In the genomic region with DNA sequence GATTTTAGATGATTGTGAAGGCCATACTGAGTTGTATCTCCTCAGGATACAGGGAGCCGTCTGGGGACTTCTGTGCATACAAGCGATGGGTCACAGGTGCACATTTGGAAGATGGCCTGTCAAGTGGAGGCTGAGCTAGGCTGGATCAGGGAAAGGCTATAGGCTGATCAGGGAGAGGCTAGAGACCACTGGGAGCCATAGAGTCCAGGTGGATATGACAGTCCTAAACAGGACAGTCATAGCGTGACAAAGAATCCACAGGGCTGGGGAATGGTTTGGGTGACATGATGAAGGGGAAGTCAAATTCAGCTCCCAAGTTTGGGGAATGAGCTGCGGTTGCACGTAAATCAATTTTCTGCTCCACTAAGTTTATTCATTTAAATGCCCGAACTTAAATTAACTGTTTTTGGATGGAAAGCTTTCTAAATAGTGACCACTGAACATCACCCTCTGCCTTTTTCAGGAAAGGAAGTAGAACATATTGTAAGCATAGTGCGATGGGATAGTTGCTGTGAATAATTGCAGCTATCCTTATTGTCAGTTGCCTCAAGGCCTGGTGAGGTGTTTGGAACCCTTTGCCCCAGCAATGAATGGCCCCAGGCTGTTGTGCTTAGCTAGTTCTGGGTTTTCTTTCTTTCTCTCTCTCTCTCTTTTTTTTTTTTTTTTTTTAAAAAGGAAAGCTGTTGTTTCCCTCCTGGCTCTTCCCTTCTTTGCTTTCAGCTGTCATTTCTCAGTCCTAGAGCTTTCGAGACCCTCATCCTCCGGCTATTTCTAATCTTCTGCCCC, we compare ENCODE assay signal across 16 cellular contexts. TPM values are rescaled to one million over a fixed set of nuclear protein-coding genes. Genes with fewer than 3 reads are reported as not detected.
DNase-seq lines count a peak whose midpoint lies in the region; ATAC-seq and TF ChIP-seq lines count a peak whose summit lies in the region.
"Had no signal": no experiment of that assay in that cellular context is flagged by ENCODE, and none has a peak within 500 bp of the region (broad histone marks: within the 10 kb centered on the region; RNA-seq: fewer than 3 reads in every experiment).

No MANE protein-coding gene starts in this region.

- H3K9ac ChIP-seq in mesendoderm (ENCODE audit: low read length): no peak overlapping the region
- H3K9ac ChIP-seq: KMS-11 had no signal

- H4K8ac ChIP-seq in mesendoderm (ENCODE audit: low read depth, low read length): no peak overlapping the region

- H2AK5ac ChIP-seq in mesendoderm (ENCODE audit: low read length): no peak overlapping the region

- H3K23ac ChIP-seq in mesendoderm (ENCODE audit: low read length): no peak overlapping the region

- H3K4ac ChIP-seq in mesendoderm (ENCODE audit: low read depth, low read length): no peak overlapping the region

- no peaks in the 10 kb centered on the region for H3K4me1 ChIP-seq in mesendoderm (ENCODE audit: control insufficient read depth, low read depth, low read length)
- H3K4me1 ChIP-seq in spleen: no peaks in the 10 kb centered on the region
- H3K4me1 ChIP-seq: lower lobe of right lung, right lobe of liver had no signal

- H3K79me2 ChIP-seq in mesendoderm (ENCODE audit: control insufficient read depth, insufficient read depth, low read length): no peaks in the 10 kb centered on the region

- WGBS in mesendoderm (ENCODE audit: extremely low coverage, insufficient coverage, low lambda C conversion rate): no CpG with 5 or more reads among the region's 9 CpGs
- WGBS in spleen, 5 donors: 73 to 82% (median 77%) methylated on average over 9 of the region's 9 CpGs

- H3K4me2 ChIP-seq in mesendoderm (ENCODE audit: low read length): no peak overlapping the region
- H3K4me2 ChIP-seq: KMS-11 had no signal

- no peak overlapping the region for H2BK120ac ChIP-seq in mesendoderm (ENCODE audit: low read depth, low read length)

- H3K36me3 ChIP-seq in mesendoderm (ENCODE audit: control insufficient read depth, insufficient read depth, low read length) (no peaks in the 10 kb centered on the region), spleen (no peaks in the 10 kb centered on the region)
- H3K36me3 ChIP-seq: heart right ventricle, lower lobe of right lung, ovary, right lobe of liver had no signal

- no peak overlapping the region for H2BK15ac ChIP-seq in mesendoderm (replicated peaks; ENCODE audit: low read depth)

- no peak for TF ChIP-seq POLR2A in spleen (IDR thresholded peaks at IDR 0.05)

- H3K18ac ChIP-seq in mesendoderm (ENCODE audit: low read length): no peak overlapping the region

- H2BK5ac ChIP-seq in mesendoderm (ENCODE audit: low read length): no peak overlapping the region

- DNase-seq in ELR (ENCODE audit: low read depth) (peak; percentile 40), mesendoderm (peak; percentile 56), spleen (peak; percentile 38), NCI-H2081 (lab: John Stamatoyannopoulos, UW) (no peak)
- DNase-seq in activated CD8-positive, alpha-beta memory T cell treated with anti-CD3 and anti-CD28 coated beads, Interleukin-2, amount 50 U/mL, for 48 hours: peak; percentile 10
- DNase-seq in stimulated activated naive CD8-positive, alpha-beta T cell treated with anti-CD3 and anti-CD28 coated beads, Interleukin-15, Interleukin-2, amounts not matched to agents 100 U/mL and 50 U/mL, for 24 hours: no peak
- DNase-seq: activated B cell treated with CpG ODN at 0.5 μM for 24 hours, DMS 273 treated with DMSO at 0.1 percent for 48 hours, heart right ventricle, lower lobe of right lung, T-helper 9 cell had no signal

- H3K27me3 ChIP-seq in mesendoderm (ENCODE audit: insufficient read depth, low read length, poor library complexity) (no peaks in the 10 kb centered on the region), spleen (replicated peaks in 1 of 7) (peaks cover 0 to 6% (median 0%) of the 10 kb centered on the region in 7 donors)
- H3K27me3 ChIP-seq: ovary, right lobe of liver had no signal

- ATAC-seq in GM21381 (IDR thresholded peaks at IDR 0.05; ENCODE audit: unreplicated experiment) (no peak), GM19463 (IDR thresholded peaks at IDR 0.05; ENCODE audit: unreplicated experiment) (no peak)
- ATAC-seq in stimulated activated naive CD8-positive, alpha-beta T cell treated with anti-CD3 and anti-CD28 coated beads, Interleukin-15, Interleukin-2, amounts not matched to agents 100 U/mL and 50 U/mL, for 24 hours: no peak
- ATAC-seq: heart right ventricle, right lobe of liver had no signal

- H3K27ac ChIP-seq in mesendoderm (ENCODE audit: low read depth, low read length) (no peak overlapping the region), spleen (no peak overlapping the region)
- H3K27ac ChIP-seq: heart right ventricle, KMS-11, lower lobe of right lung, ovary, right lobe of liver had no signal

- H3K9me3 ChIP-seq in spleen: peaks cover 0 to 7% (median 2%) of the 10 kb centered on the region in 8 donors
- H3K9me3 ChIP-seq: ovary, right lobe of liver had no signal

- intact Hi-C loops in spleen (cut with DNase I; ENCODE audit: low total_unique reads): no loop called here

- H3K4me3 ChIP-seq in mesendoderm (ENCODE audit: low read length): no peak overlapping the region
- no peak overlapping the region for H3K4me3 ChIP-seq in spleen
- H3K4me3 ChIP-seq: heart right ventricle, lower lobe of right lung, ovary, right lobe of liver had no signal

- no peaks in the 10 kb centered on the region for H3K79me1 ChIP-seq in mesendoderm (ENCODE audit: low read length)

- no peak overlapping the region for H4K5ac ChIP-seq in mesendoderm (ENCODE audit: low read length)

- no peak overlapping the region for H3K56ac ChIP-seq in mesendoderm (ENCODE audit: low read length)

- TF ChIP-seq CTCF in spleen (IDR thresholded peaks at IDR 0.05 in 8 of 11, conservative IDR thresholded peaks at IDR 0.05 in 3 of 11): no peak

RNA-seq across cellular contexts. Expression of a gene that starts 50.5 kb away (rescaled TPM):
- 1.7 TPM for polyA plus RNA-seq in mesendoderm (2013, experiment 1 of 2)
- 1.6 TPM for polyA plus RNA-seq in mesendoderm (2013, experiment 2 of 2)
- total RNA-seq in spleen: 10 to 100 TPM in 5 of 7 donors, 1 to 10 TPM in 2; 7.5 to 30.5 (median 16.2) TPM
- polyA plus RNA-seq in spleen: 1 to 10 TPM; 1.5 to 5.3 (median 2.0) TPM

Comparison
In these comparisons a context has a peak if more than half of its experiments do, and no peak if none do; other contexts are left out.
1. DNase-seq: peak in ELR (single experiment), activated CD8-positive, alpha-beta memory T cell treated with anti-CD3 and anti-CD28 coated beads, Interleukin-2, amount 50 U/mL, for 48 hours (single experiment), mesendoderm (single experiment) and spleen (single experiment); none in stimulated activated naive CD8-positive, alpha-beta T cell treated with anti-CD3 and anti-CD28 coated beads, Interleukin-15, Interleukin-2, amounts not matched to agents 100 U/mL and 50 U/mL, for 24 hours (single experiment) and NCI-H2081 (0 of 2).